9 cellular contexts compared by ENCODE assay signal in the genomic region with DNA sequence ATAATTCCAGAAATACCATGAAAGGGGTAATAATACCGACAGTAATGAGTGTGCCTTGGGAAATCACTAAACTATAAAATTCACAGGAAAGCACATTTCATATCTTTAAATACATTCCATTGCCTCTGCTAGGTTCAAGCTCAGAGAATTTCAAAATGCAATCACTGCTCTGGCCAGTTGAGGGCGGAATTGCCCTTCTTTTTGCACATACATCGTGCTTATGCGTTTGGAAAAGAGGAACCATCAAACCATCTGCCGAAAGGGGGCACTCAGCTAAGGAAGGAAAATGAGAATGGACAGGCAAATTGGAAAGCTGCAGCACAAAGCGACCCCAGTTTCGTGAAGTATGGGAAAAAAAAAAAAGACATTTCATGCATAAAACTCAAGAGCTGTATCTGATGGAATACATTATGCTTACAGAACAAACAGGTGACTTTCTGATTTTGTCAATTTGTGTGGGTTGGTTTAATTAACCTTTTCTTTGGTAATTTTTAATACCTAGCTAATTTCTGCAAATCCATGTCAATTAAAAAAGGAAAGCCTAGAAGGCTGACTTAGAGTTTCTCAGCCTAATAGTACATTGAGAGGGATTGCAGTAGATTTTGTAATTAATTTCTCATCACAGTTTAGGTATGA.
DNase-seq lines count a peak whose midpoint lies in the region; ATAC-seq, FAIRE-seq and TF ChIP-seq lines count a peak whose summit lies in the region.
"Had no signal": no experiment of that assay in that cellular context is flagged by ENCODE, and none has a peak within 500 bp of the region (broad histone marks: within the 10 kb centered on the region; RNA-seq: fewer than 3 reads in every experiment).

No MANE protein-coding gene starts in this region.

- H3K36me3 ChIP-seq in ovary: no peaks in the 10 kb centered on the region

- H3K4me1 ChIP-seq in ovary (ENCODE audit: insufficient read depth): no peaks in the 10 kb centered on the region

- DNase-seq in G401 (ENCODE audit: low spot score): peak; percentile 83
- DNase-seq in HK-2 (ENCODE audit: unreplicated experiment): peak; percentile 67
- DNase-seq in NCI-H524 treated with DMSO at 0.1 percent for 48 hours (lab: John Stamatoyannopoulos, UW): peak; percentile 48
- DNase-seq in activated CD8-positive, alpha-beta memory T cell treated with anti-CD3 and anti-CD28 coated beads, Interleukin-2, amount 10 ng/mL, durations not matched to agents 7 days and 5 days: peak; percentile 57
- DNase-seq in frontal cortex (ENCODE audit: low spot score in 2 of 2): peak; percentile 19 to 33
- peak; percentile 9 to 57 (median 26) for DNase-seq in ovary
- no peak for DNase-seq in GOT3 (lab: John Stamatoyannopoulos, UW)

- in situ Hi-C loops in G401 (cut with HindIII; ENCODE audit: low sequenced_read_pairs): loop anchor here (25.0 kb wide), 1 partner anchor 109 kb away; no protein-coding TSS in a partner anchor

- H3K27me3 Mint-ChIP-seq in activated CD8-positive, alpha-beta memory T cell treated with anti-CD3 and anti-CD28 coated beads, Interleukin-2, amount 10 ng/mL, durations not matched to agents 7 days and 5 days: no peaks in the 10 kb centered on the region

- CTCF ChIA-PET in activated CD8-positive, alpha-beta memory T cell treated with anti-CD3 and anti-CD28 coated beads, Interleukin-2, amount 10 ng/mL, durations not matched to agents 7 days and 5 days (lab: Charles Lee): interaction anchor here (0.7 to 1.5 kb wide), 3 partner anchors 50 to 1678 kb away, joined by 3 to 4 read pairs (median 3); no protein-coding TSS in a partner anchor

- H3K27ac Mint-ChIP-seq in activated CD8-positive, alpha-beta memory T cell treated with anti-CD3 and anti-CD28 coated beads, Interleukin-2, amount 10 ng/mL, durations not matched to agents 7 days and 5 days: no peak overlapping the region
- H3K27ac Mint-ChIP-seq: dendritic cell treated with granulocyte-macrophage colony-stimulating factor and Interleukin-4, amounts not matched to agents 40 ng/mL and 50 ng/mL, for 4 days had no signal

- no peaks in the 10 kb centered on the region for H3K9me3 ChIP-seq in ovary

- intact Hi-C loops in ovary (cut with DNase I): no loop called here

- H3K4me1 Mint-ChIP-seq in activated CD8-positive, alpha-beta memory T cell treated with anti-CD3 and anti-CD28 coated beads, Interleukin-2, amount 10 ng/mL, durations not matched to agents 7 days and 5 days: no peaks in the 10 kb centered on the region

- 1 to 2% (median 2%) methylated on average over 7 of the region's 7 CpGs for WGBS in ovary, 3 donors

- peak; percentile 100 for ATAC-seq in GM21515 (IDR thresholded peaks at IDR 0.05; ENCODE audit: unreplicated experiment)
- ATAC-seq in activated CD8-positive, alpha-beta memory T cell treated with anti-CD3 and anti-CD28 coated beads, Interleukin-2, amount 10 ng/mL, durations not matched to agents 7 days and 5 days: peak; percentile 57

- peak; percentile 93 for FAIRE-seq in frontal cortex (lab: Jason Lieb, UNC)

- no peaks in the 10 kb centered on the region for H3K27me3 ChIP-seq in ovary

- no peak for TF ChIP-seq POLR2A in ovary (IDR thresholded peaks at IDR 0.05)

- peak in 1 of 3 donors; percentile 62 for TF ChIP-seq CTCF in ovary (IDR thresholded peaks at IDR 0.05)

- no peaks in the 10 kb centered on the region for H3K9me3 Mint-ChIP-seq in activated CD8-positive, alpha-beta memory T cell treated with anti-CD3 and anti-CD28 coated beads, Interleukin-2, amount 10 ng/mL, durations not matched to agents 7 days and 5 days (ENCODE audit: low read depth)
- H3K9me3 Mint-ChIP-seq: dendritic cell treated with granulocyte-macrophage colony-stimulating factor and Interleukin-4, amounts not matched to agents 40 ng/mL and 50 ng/mL, for 4 days had no signal

- H3K4me3 ChIP-seq in ovary: no peak overlapping the region

- no peak overlapping the region for H3K4me3 Mint-ChIP-seq in activated CD8-positive, alpha-beta memory T cell treated with anti-CD3 and anti-CD28 coated beads, Interleukin-2, amount 10 ng/mL, durations not matched to agents 7 days and 5 days
- H3K4me3 Mint-ChIP-seq: dendritic cell treated with granulocyte-macrophage colony-stimulating factor and Interleukin-4, amounts not matched to agents 40 ng/mL and 50 ng/mL, for 4 days had no signal

- H3K36me3 Mint-ChIP-seq in activated CD8-positive, alpha-beta memory T cell treated with anti-CD3 and anti-CD28 coated beads, Interleukin-2, amount 10 ng/mL, durations not matched to agents 7 days and 5 days: no peaks in the 10 kb centered on the region

- no peak overlapping the region for H3K27ac ChIP-seq in ovary

- no peak for TF ChIP-seq EP300 in ovary (IDR thresholded peaks at IDR 0.05)
